9 cellular contexts compared by ENCODE assay signal in the genomic region with DNA sequence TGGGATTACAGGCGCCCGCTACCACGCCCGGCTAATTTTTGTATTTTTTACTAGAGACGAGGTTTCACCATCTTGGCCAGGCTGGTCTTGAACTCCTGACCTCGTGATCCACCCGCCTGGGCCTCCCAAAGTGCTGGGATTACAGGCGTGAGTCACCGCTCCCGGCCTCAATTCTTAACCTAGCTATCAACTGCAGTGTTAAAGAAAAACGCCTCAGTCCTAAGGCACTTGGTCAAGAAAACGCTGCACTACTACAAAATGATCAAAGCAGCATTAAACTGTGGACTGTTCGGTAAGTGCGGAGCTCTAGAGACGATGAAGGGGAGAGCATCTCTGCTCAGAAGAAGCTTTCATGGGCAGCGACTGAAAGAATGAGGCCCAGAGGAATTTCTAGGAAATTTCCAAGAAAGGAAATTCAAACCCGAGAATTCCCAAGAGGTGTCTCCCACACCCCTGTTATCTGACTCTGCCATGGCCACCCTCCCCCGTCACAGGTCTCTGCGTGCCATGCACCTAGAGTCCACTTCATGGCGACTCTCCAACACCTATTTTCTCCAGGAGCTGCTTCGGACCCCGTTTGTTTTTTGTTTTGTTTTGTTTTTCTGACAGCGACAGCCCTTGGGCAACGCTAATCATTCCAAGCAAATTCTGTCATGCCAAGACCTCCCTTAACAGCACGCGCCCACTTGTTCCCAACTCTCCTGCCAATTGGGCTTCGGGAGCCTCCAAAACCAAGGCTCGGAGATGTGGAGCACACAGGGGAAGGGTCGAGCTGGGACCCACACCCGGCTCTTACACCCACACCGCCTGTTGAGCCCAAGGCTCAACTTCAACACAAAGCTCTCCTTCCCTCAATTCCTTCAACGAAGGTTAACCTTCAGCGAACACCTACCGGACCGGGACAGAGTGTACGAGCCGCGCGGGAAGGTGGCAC. TPM values are rescaled to one million over a fixed set of nuclear protein-coding genes. Genes with fewer than 3 reads are reported as not detected.
DNase-seq lines count a peak whose midpoint lies in the region; ATAC-seq and TF ChIP-seq lines count a peak whose summit lies in the region.
"Not testable (repeated sequence)": the region's sequence is repeated elsewhere in the genome, so short reads cannot be mapped to it uniquely, and the experiment has no call there.
"Had no signal": no experiment of that assay in that cellular context is flagged by ENCODE, and none has a peak within 500 bp of the region (broad histone marks: within the 10 kb centered on the region; RNA-seq: fewer than 3 reads in every experiment).

No MANE protein-coding gene starts in this region.

- H3K9me3 Mint-ChIP-seq in Calu3 (ENCODE audit: low read depth, unreplicated experiment); T-helper 1 cell treated with Interleukin-12 subunit alpha and Interleukin-12 subunit beta and Interleukin-4 antibody, amounts not matched to agents 30 μg/mL and 1 μg/mL, for 36 hours: not testable (repeated sequence)

- intact Hi-C loops in Calu3 (cut with micrococcal nuclease; ENCODE audit: unreplicated experiment), result loop anchor here (5.0 to 10.0 kb wide), 3 partner anchors 64 to 152 kb away; no protein-coding TSS in a partner anchor
- intact Hi-C loops in left lung (cut with DNase I), result not testable (repeated sequence)

- not testable (repeated sequence) for TF ChIP-seq CTCF in Calu3 (IDR thresholded peaks at IDR 0.05; ENCODE audit: unreplicated experiment); left lung (IDR thresholded peaks at IDR 0.05); parathyroid adenoma (IDR thresholded peaks at IDR 0.05); upper lobe of left lung (IDR thresholded peaks at IDR 0.05)

- ATAC-seq in left lung; upper lobe of left lung (ENCODE audit: low FRiP score in 2 of 2): not testable (repeated sequence)

- H3K79me2 ChIP-seq in parathyroid adenoma, result peaks cover 45% of the 10 kb centered on the region

- not testable (repeated sequence) for DNase-seq in Calu3, left lung, upper lobe of left lung
- DNase-seq in amniotic epithelial cell (ENCODE audit: low read depth) (peak; percentile 26), erythroblast (lab: John Stamatoyannopoulos, UW) (peak; percentile 46 to 56)

- H3K36me3 Mint-ChIP-seq in Calu3 (ENCODE audit: insufficient read depth, unreplicated experiment), result peaks cover 47% of the 10 kb centered on the region
- H3K36me3 Mint-ChIP-seq in T-helper 1 cell treated with Interleukin-12 subunit alpha and Interleukin-12 subunit beta and Interleukin-4 antibody, amounts not matched to agents 30 μg/mL and 1 μg/mL, for 36 hours (ENCODE audit: low read depth), result not testable (repeated sequence)

- H3K27ac ChIP-seq in KOPT-K1 (ENCODE audit: low read depth, low read length, poor library complexity, severe bottlenecking), result peak overlapping the region; percentile 97
- peak overlapping the region; percentile 91 to 93 for H3K27ac ChIP-seq in left lung
- peak overlapping the region; percentile 92 for H3K27ac ChIP-seq in parathyroid adenoma
- peak overlapping the region; percentile 88 to 93 (median 90) for H3K27ac ChIP-seq in upper lobe of left lung

- peak overlapping the region; percentile 98 for H2AFZ ChIP-seq in parathyroid adenoma

- TSS peak; percentile 68 for BruUV-seq in Calu3 (replicated peaks; lab: Mats Ljungman, UMichigan)

- H3K4me1 Mint-ChIP-seq in Calu3 (ENCODE audit: low read depth, unreplicated experiment), result peaks cover 19% of the 10 kb centered on the region
- H3K4me1 Mint-ChIP-seq in T-helper 1 cell treated with Interleukin-12 subunit alpha and Interleukin-12 subunit beta and Interleukin-4 antibody, amounts not matched to agents 30 μg/mL and 1 μg/mL, for 36 hours (ENCODE audit: low read depth), result peaks cover 14% of the 10 kb centered on the region

- H3K4me3 ChIP-seq in left lung (peak overlapping the region; percentile 98 to 99), parathyroid adenoma (ENCODE audit: low read depth, low read length) (peak overlapping the region; percentile 81), upper lobe of left lung (peak overlapping the region; percentile 94 to 100 (median 98))

- peaks cover 11 to 27% of the 10 kb centered on the region in 2 donors for H3K4me1 ChIP-seq in left lung
- peaks cover 23% of the 10 kb centered on the region for H3K4me1 ChIP-seq in parathyroid adenoma
- H3K4me1 ChIP-seq in upper lobe of left lung, result peaks cover 12 to 32% (median 21%) of the 10 kb centered on the region in 4 donors

- not testable (repeated sequence) for H3K27me3 ChIP-seq in left lung; parathyroid adenoma (ENCODE audit: control insufficient read depth, insufficient read depth, low read length); upper lobe of left lung

- not testable (repeated sequence) for TF ChIP-seq EP300 in upper lobe of left lung (IDR thresholded peaks at IDR 0.05)

- TF ChIP-seq POLR2A in erythroblast (IDR thresholded peaks at IDR 0.05; ENCODE audit: low read length); upper lobe of left lung (IDR thresholded peaks at IDR 0.05): not testable (repeated sequence)

- peak overlapping the region; percentile 57 for H3K4me2 ChIP-seq in parathyroid adenoma (ENCODE audit: low read length)

- peak overlapping the region; percentile 95 for H3K4me3 Mint-ChIP-seq in Calu3 (ENCODE audit: low read depth, unreplicated experiment)
- H3K4me3 Mint-ChIP-seq in T-helper 1 cell treated with Interleukin-12 subunit alpha and Interleukin-12 subunit beta and Interleukin-4 antibody, amounts not matched to agents 30 μg/mL and 1 μg/mL, for 36 hours, result peak overlapping the region; percentile 90

- CTCF ChIA-PET in Calu3 (lab: Charles Lee), result interaction anchor here (0.7 to 1.4 kb wide), 7 partner anchors 60 to 257 kb away, joined by 3 to 9 read pairs (median 4); a partner anchor contains a TSS

- not testable (repeated sequence) for H3K9me3 ChIP-seq in KOPT-K1 (ENCODE audit: insufficient read depth, low read length, poor library complexity, severe bottlenecking); left lung; parathyroid adenoma (ENCODE audit: control insufficient read depth, low read length); upper lobe of left lung

- H3K27me3 Mint-ChIP-seq in Calu3 (ENCODE audit: unreplicated experiment); T-helper 1 cell treated with Interleukin-12 subunit alpha and Interleukin-12 subunit beta and Interleukin-4 antibody, amounts not matched to agents 30 μg/mL and 1 μg/mL, for 36 hours (ENCODE audit: low read depth): not testable (repeated sequence)

- peak overlapping the region; percentile 72 for H3K9ac ChIP-seq in parathyroid adenoma

- peak overlapping the region; percentile 89 for H3K27ac Mint-ChIP-seq in Calu3 (ENCODE audit: unreplicated experiment)
- peak overlapping the region; percentile 95 for H3K27ac Mint-ChIP-seq in T-helper 1 cell treated with Interleukin-12 subunit alpha and Interleukin-12 subunit beta and Interleukin-4 antibody, amounts not matched to agents 30 μg/mL and 1 μg/mL, for 36 hours

- peaks cover 40% of the 10 kb centered on the region for H3K36me3 ChIP-seq in KOPT-K1 (ENCODE audit: insufficient read depth, low read length)
- H3K36me3 ChIP-seq in left lung; parathyroid adenoma (ENCODE audit: control insufficient read depth, insufficient read depth, low read length); upper lobe of left lung: not testable (repeated sequence)

- 24 to 27% methylated on average over 39 of the region's 39 CpGs for WGBS in upper lobe of left lung, 2 donors

RNA-seq across cellular contexts. Expression of a gene that starts 0.7 kb away (rescaled TPM):
- total RNA-seq in Calu3 (2022), result 90.1 and 97.8 TPM in 2 replicates
- total RNA-seq in left lung, result 10 to 100 TPM; 37.9 to 44.8 TPM
- total RNA-seq in upper lobe of left lung, result 100 to 1,000 TPM in 1 of 6 donors, 10 to 100 TPM in 5; 33.3 to 109 (median 44.6) TPM

RNA-seq across cellular contexts. Expression of a gene that starts 1.4 kb away (rescaled TPM):
- total RNA-seq in Calu3 (2022) (230 and 265 TPM in 2 replicates), left lung (100 to 1,000 TPM; 151 to 178 TPM), upper lobe of left lung (100 to 1,000 TPM in 5 of 6 donors, 10 to 100 TPM in 1; 78.7 to 203 (median 130) TPM)

RNA-seq across cellular contexts. Expression of a gene that starts 17.6 kb away (rescaled TPM):
- total RNA-seq in Calu3 (2022) (not detected in 2 replicates), left lung (not detected), upper lobe of left lung (not detected)
- total RNA-seq: mucosa of gallbladder had no signal

RNA-seq across cellular contexts. Expression of a gene that starts 35.8 kb away (rescaled TPM):
- total RNA-seq in Calu3 (2022) (1.5 and 2.1 TPM in 2 replicates), left lung (1 to 10 TPM; 1.1 to 2.4 TPM), upper lobe of left lung (10 to 100 TPM in 3 of 6 donors, 1 to 10 TPM in 2, under 1 TPM in 1; 0.40 to 20.5 (median 9.5) TPM)

RNA-seq across cellular contexts. Expression of a gene that starts 51.6 kb away (rescaled TPM):
- total RNA-seq in Calu3 (2022) (not detected in 2 replicates), left lung (not detected), upper lobe of left lung (not detected)
- total RNA-seq: mucosa of gallbladder had no signal
